ENCODE assay signal across 17 cellular contexts in genomic region chr3:47056705-47057104, GRCh38.
A peak's percentile ranks its signal among the peaks of the same experiment; 100 is the strongest.
DNase-seq lines count a peak whose midpoint lies in the region; ATAC-seq, FAIRE-seq and TF ChIP-seq lines count a peak whose summit lies in the region.
"Had no signal": no experiment of that assay in that cellular context is flagged by ENCODE, and none has a peak within 500 bp of the region (broad histone marks: within the 10 kb centered on the region; RNA-seq: fewer than 3 reads in every experiment).

No MANE protein-coding gene starts in this region.

- peaks cover 30% of the 10 kb centered on the region for H3K36me3 Mint-ChIP-seq in T-helper 1 cell treated with Interleukin-12 subunit alpha and Interleukin-12 subunit beta and Interleukin-4 antibody, amounts not matched to agents 30 μg/mL and 1 μg/mL, for 36 hours (ENCODE audit: low read depth)
- peaks cover 7% of the 10 kb centered on the region for H3K36me3 Mint-ChIP-seq in astrocyte (ENCODE audit: low read depth, unreplicated experiment)
- H3K36me3 Mint-ChIP-seq in natural killer cell treated with Interleukin-12 subunit alpha and Interleukin-12 subunit beta and Interleukin-15 and Interleukin-18, amount 100 ng/mL, for 72 hours = peaks cover 11% of the 10 kb centered on the region

- H3K9me3 Mint-ChIP-seq in T-helper 1 cell treated with Interleukin-12 subunit alpha and Interleukin-12 subunit beta and Interleukin-4 antibody, amounts not matched to agents 30 μg/mL and 1 μg/mL, for 36 hours = no peaks in the 10 kb centered on the region
- H3K9me3 Mint-ChIP-seq in astrocyte (ENCODE audit: unreplicated experiment) = no peaks in the 10 kb centered on the region
- no peaks in the 10 kb centered on the region for H3K9me3 Mint-ChIP-seq in natural killer cell treated with Interleukin-12 subunit alpha and Interleukin-12 subunit beta and Interleukin-15 and Interleukin-18, amount 100 ng/mL, for 72 hours

- no peak overlapping the region for H3K9ac ChIP-seq in PC-3 (ENCODE audit: low read length)
- H3K9ac ChIP-seq in astrocyte (ENCODE audit: low read length) = no peak overlapping the region
- no peak overlapping the region for H3K9ac ChIP-seq in trophoblast cell (ENCODE audit: low read length)
- H3K9ac ChIP-seq: parathyroid adenoma, SK-N-SH had no signal

- no peak overlapping the region for H4K91ac ChIP-seq in trophoblast cell (ENCODE audit: low read depth, low read length)

- H2BK5ac ChIP-seq in trophoblast cell (ENCODE audit: low read depth, low read length, poor library complexity) = no peak overlapping the region

- H3K4me2 ChIP-seq in PC-3 (ENCODE audit: low read length) = no peak overlapping the region
- no peak overlapping the region for H3K4me2 ChIP-seq in astrocyte (ENCODE audit: low read length)
- no peak overlapping the region for H3K4me2 ChIP-seq in trophoblast cell (ENCODE audit: low read length)
- H3K4me2 ChIP-seq: SK-N-SH had no signal

- no peak overlapping the region for H2AK5ac ChIP-seq in trophoblast cell (ENCODE audit: low read length)

- H3K23ac ChIP-seq in trophoblast cell (ENCODE audit: low read length) = no peak overlapping the region

- H3K4ac ChIP-seq in trophoblast cell (ENCODE audit: low read depth, low read length) = no peak overlapping the region

- no CpG with 5 or more reads among the region's 3 CpGs for WGBS in trophoblast cell (ENCODE audit: extremely low coverage, insufficient coverage, insufficient read length)

- no peaks in the 10 kb centered on the region for H3K27me3 Mint-ChIP-seq in T-helper 1 cell treated with Interleukin-12 subunit alpha and Interleukin-12 subunit beta and Interleukin-4 antibody, amounts not matched to agents 30 μg/mL and 1 μg/mL, for 36 hours (ENCODE audit: low read depth)
- H3K27me3 Mint-ChIP-seq in astrocyte (ENCODE audit: low read depth, unreplicated experiment) = no peaks in the 10 kb centered on the region
- H3K27me3 Mint-ChIP-seq in natural killer cell treated with Interleukin-12 subunit alpha and Interleukin-12 subunit beta and Interleukin-15 and Interleukin-18, amount 100 ng/mL, for 72 hours = no peaks in the 10 kb centered on the region

- H3K9me3 ChIP-seq in PC-3 (ENCODE audit: low read length) (no peaks in the 10 kb centered on the region), astrocyte (ENCODE audit: insufficient read depth, low read depth, low read length) (no peaks in the 10 kb centered on the region), trophoblast cell (ENCODE audit: insufficient read depth, low read depth, low read length) (no peaks in the 10 kb centered on the region)
- H3K9me3 ChIP-seq: heart left ventricle, SK-N-SH had no signal

- POLR2A ChIA-PET in PC-3 (lab: Charles Lee; ENCODE audit: unreplicated experiment) = no interaction called here

- H3K36me3 ChIP-seq in PC-3 (ENCODE audit: low read depth, low read length) (peaks cover 23% of the 10 kb centered on the region), astrocyte (ENCODE audit: insufficient read depth, low read length) (peaks cover 16% of the 10 kb centered on the region), trophoblast cell (ENCODE audit: control insufficient read depth in 1 of 2, insufficient read depth in 2 of 2, low read length in 2 of 2) (peaks cover 9 to 13% of the 10 kb centered on the region in 2 experiments)

- CTCF ChIA-PET in PC-3 (lab: Charles Lee) = no interaction called here

- H3K27ac ChIP-seq in PC-3 (ENCODE audit: low read length) (no peak overlapping the region), astrocyte (ENCODE audit: low read depth, low read length) (no peak overlapping the region), trophoblast cell (ENCODE audit: low read depth, low read length) (no peak overlapping the region)
- H3K27ac ChIP-seq: 22Rv1, heart left ventricle, parathyroid adenoma had no signal

- no peak overlapping the region for H2AFZ ChIP-seq in PC-3 (ENCODE audit: low read length)
- no peak overlapping the region for H2AFZ ChIP-seq in astrocyte (ENCODE audit: low read depth, low read length)
- no peak overlapping the region for H2AFZ ChIP-seq in trophoblast cell (ENCODE audit: insufficient read depth, low read length, poor library complexity)
- H2AFZ ChIP-seq: parathyroid adenoma had no signal

- no peak overlapping the region for H3K14ac ChIP-seq in trophoblast cell (ENCODE audit: low read length)

- DNase-seq in T-helper 1 cell = no peak
- no peak for DNase-seq in PC-3
- DNase-seq in astrocyte (ENCODE audit: low read depth) = no peak
- no peak for DNase-seq in natural killer cell treated with Interleukin-12 subunit alpha and Interleukin-12 subunit beta and Interleukin-15 and Interleukin-18, amount 100 ng/mL, for 72 hours (ENCODE audit: low spot score)
- no peak for DNase-seq in trophoblast cell
- DNase-seq in NK-92 treated with Interleukin-12 subunit alpha and Interleukin-12 subunit beta, amount 100 ng/mL, for 24 hours (lab: John Stamatoyannopoulos, UW) = no peak
- DNase-seq: heart left ventricle, Kasumi-1, NCI-H1105, NCI-H2081, NCI-H446 treated with DMSO at 0.1 percent for 48 hours, SK-N-SH had no signal

- no TSS peak for BruUV-seq in PC-3 (replicated peaks; lab: Mats Ljungman, UMichigan)

- FAIRE-seq in astrocyte (lab: Jason Lieb, UNC) = no peak
- FAIRE-seq: H1 had no signal

- H3K27me3 ChIP-seq in PC-3 (ENCODE audit: low read length) (no peaks in the 10 kb centered on the region), astrocyte (ENCODE audit: insufficient read depth, low read length) (no peaks in the 10 kb centered on the region), trophoblast cell (ENCODE audit: insufficient read depth, low read length) (no peaks in the 10 kb centered on the region)
- H3K27me3 ChIP-seq: heart left ventricle had no signal

- no peak overlapping the region for H4K12ac ChIP-seq in trophoblast cell (ENCODE audit: low read depth, low read length)

- no peak overlapping the region for H3K18ac ChIP-seq in trophoblast cell (ENCODE audit: low read length)

- no peaks in the 10 kb centered on the region for H3K79me1 ChIP-seq in trophoblast cell (ENCODE audit: low read length)

- peaks cover 3% of the 10 kb centered on the region for H3F3A ChIP-seq in PC-3 (ENCODE audit: low read length, unreplicated experiment)

- H3K79me2 ChIP-seq in PC-3 (ENCODE audit: low read length) (no peaks in the 10 kb centered on the region), astrocyte (ENCODE audit: insufficient read depth, low read length) (peaks cover 53% of the 10 kb centered on the region), trophoblast cell (ENCODE audit: control insufficient read depth, insufficient read depth, low read length, poor library complexity) (no peaks in the 10 kb centered on the region)

- peak overlapping the region; percentile 59 for H3K27ac Mint-ChIP-seq in T-helper 1 cell treated with Interleukin-12 subunit alpha and Interleukin-12 subunit beta and Interleukin-4 antibody, amounts not matched to agents 30 μg/mL and 1 μg/mL, for 36 hours
- peak overlapping the region; percentile 35 for H3K27ac Mint-ChIP-seq in astrocyte (ENCODE audit: unreplicated experiment)
- H3K27ac Mint-ChIP-seq in natural killer cell treated with Interleukin-12 subunit alpha and Interleukin-12 subunit beta and Interleukin-15 and Interleukin-18, amount 100 ng/mL, for 72 hours = peak overlapping the region; percentile 52 to 79

- H4K20me1 ChIP-seq in PC-3 (ENCODE audit: low read length) = peaks cover 6% of the 10 kb centered on the region; the same call in 1 of the 2 replicates
- peaks cover 72% of the 10 kb centered on the region for H4K20me1 ChIP-seq in astrocyte (ENCODE audit: insufficient read depth, low read length)

- intact Hi-C loops in PC-3 (cut with micrococcal nuclease) = no loop called here

- ATAC-seq in PC-3 (peak; percentile 23; the same call in 1 of the 2 replicates), GM18517 (IDR thresholded peaks at IDR 0.05; ENCODE audit: unreplicated experiment) (no peak)
- peak in 1 of 2 donors; percentile 48 for ATAC-seq in natural killer cell treated with Interleukin-12 subunit alpha and Interleukin-12 subunit beta and Interleukin-15 and Interleukin-18, amount 100 ng/mL, for 72 hours

- H2BK12ac ChIP-seq in trophoblast cell (ENCODE audit: low read length) = no peak overlapping the region

- H3K4me3 Mint-ChIP-seq in T-helper 1 cell treated with Interleukin-12 subunit alpha and Interleukin-12 subunit beta and Interleukin-4 antibody, amounts not matched to agents 30 μg/mL and 1 μg/mL, for 36 hours = no peak overlapping the region
- no peak overlapping the region for H3K4me3 Mint-ChIP-seq in astrocyte (ENCODE audit: unreplicated experiment)
- peak overlapping the region; percentile 38 for H3K4me3 Mint-ChIP-seq in natural killer cell treated with Interleukin-12 subunit alpha and Interleukin-12 subunit beta and Interleukin-15 and Interleukin-18, amount 100 ng/mL, for 72 hours

- peaks cover 32% of the 10 kb centered on the region for H3K4me1 Mint-ChIP-seq in T-helper 1 cell treated with Interleukin-12 subunit alpha and Interleukin-12 subunit beta and Interleukin-4 antibody, amounts not matched to agents 30 μg/mL and 1 μg/mL, for 36 hours (ENCODE audit: low read depth)
- peaks cover 10% of the 10 kb centered on the region for H3K4me1 Mint-ChIP-seq in astrocyte (ENCODE audit: low read depth, unreplicated experiment)
- peaks cover 30 to 34% of the 10 kb centered on the region in 2 donors for H3K4me1 Mint-ChIP-seq in natural killer cell treated with Interleukin-12 subunit alpha and Interleukin-12 subunit beta and Interleukin-15 and Interleukin-18, amount 100 ng/mL, for 72 hours (ENCODE audit: low read depth in 2 of 2)

- no peak overlapping the region for H3K4me3 ChIP-seq in PC-3 (ENCODE audit: low read length)
- H3K4me3 ChIP-seq in astrocyte (ENCODE audit: insufficient read depth, low read depth, low read length) = no peak overlapping the region
- H3K4me3 ChIP-seq in trophoblast cell (ENCODE audit: low read depth, low read length) = no peak overlapping the region
- H3K4me3 ChIP-seq: heart left ventricle had no signal

- no peaks in the 10 kb centered on the region for H3K9me2 ChIP-seq in PC-3 (replicated peaks; ENCODE audit: low read length)
- H3K9me2 ChIP-seq: SK-N-SH had no signal

- H3K4me1 ChIP-seq in PC-3 (ENCODE audit: insufficient read depth, low read length) = no peaks in the 10 kb centered on the region
- H3K4me1 ChIP-seq in astrocyte (ENCODE audit: insufficient read depth, low read length) = no peaks in the 10 kb centered on the region
- H3K4me1 ChIP-seq in trophoblast cell (ENCODE audit: control insufficient read depth in 1 of 2, insufficient read depth in 2 of 2, low read length in 2 of 2) = no peaks in the 10 kb centered on the region
- H3K4me1 ChIP-seq: parathyroid adenoma had no signal

- no peak overlapping the region for H4K8ac ChIP-seq in trophoblast cell (ENCODE audit: low read depth, low read length)

- no peak for TF ChIP-seq CTCF in PC-3 (conservative IDR thresholded peaks at IDR 0.05; ENCODE audit: low read depth, low read length)
- no peak for TF ChIP-seq CTCF in astrocyte (IDR thresholded peaks at IDR 0.05; ENCODE audit: insufficient read depth, low read depth, low read length)

- H2BK120ac ChIP-seq in trophoblast cell (ENCODE audit: insufficient read depth, low read length, poor library complexity) = no peak overlapping the region
